Comparison of ENCODE assay signal across 29 cellular contexts in the genomic region with DNA sequence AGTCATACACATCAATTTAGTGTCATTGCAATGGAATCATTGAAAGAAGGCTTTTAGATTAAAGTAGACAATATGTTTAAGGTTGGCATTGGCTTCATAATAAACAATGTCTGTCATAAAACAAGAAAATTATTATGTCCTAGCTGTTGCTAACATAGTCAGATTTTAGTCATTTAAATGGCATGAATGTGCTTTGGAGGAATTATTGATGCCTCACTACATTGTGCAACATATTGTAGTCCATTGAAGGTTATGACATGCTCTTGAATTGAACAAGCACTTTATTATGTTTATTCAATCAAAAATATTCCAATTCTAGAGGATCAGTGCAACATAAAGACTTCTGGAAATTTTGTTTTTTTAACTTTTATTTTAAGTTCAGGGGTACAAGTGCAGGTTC.
DNase-seq lines count a peak whose midpoint lies in the region; ATAC-seq, FAIRE-seq and TF ChIP-seq lines count a peak whose summit lies in the region.
"Had no signal": no experiment of that assay in that cellular context is flagged by ENCODE, and none has a peak within 500 bp of the region (broad histone marks: within the 10 kb centered on the region; RNA-seq: fewer than 3 reads in every experiment).

No MANE protein-coding gene starts in this region.

- no peaks in the 10 kb centered on the region for H3K9me3 Mint-ChIP-seq in MCF 10A (ENCODE audit: unreplicated experiment)

- H3K27ac ChIP-seq in mammary epithelial cell (ENCODE audit: insufficient read depth, low read depth, low read length) (no peak overlapping the region), foreskin keratinocyte (no peak overlapping the region)
- H3K27ac ChIP-seq: 22Rv1; BLaER1 treated with 17β-estradiol and CSF1 and Interleukin-3, amounts not matched to agents 10 nM and 100 nM; KMS-11; PC-9; SJCRH30 had no signal

- BruUV-seq in mammary epithelial cell (replicated peaks; lab: Mats Ljungman, UMichigan): no TSS peak
- BruUV-seq in MCF 10A (replicated peaks; lab: Mats Ljungman, UMichigan): no TSS peak

- intact Hi-C loops in mammary epithelial cell (cut with micrococcal nuclease) (no loop called here), MCF 10A (cut with micrococcal nuclease) (no loop called here)

- peak; percentile 2 for DNase-seq in mammary epithelial cell
- no peak for DNase-seq in MCF 10A (ENCODE audit: unreplicated experiment)
- DNase-seq in bronchial epithelial cell (ENCODE audit: low read depth): peak; percentile 3
- peak; percentile 0 to 21 for DNase-seq in foreskin keratinocyte
- DNase-seq in DMS79 (lab: John Stamatoyannopoulos, UW): no peak
- no peak for DNase-seq in DMS79 treated with DMSO at 0.1 percent for 48 hours (lab: John Stamatoyannopoulos, UW)
- DNase-seq in SW480 (ENCODE audit: low spot score): no peak
- DNase-seq: AML-193; CD4-positive, alpha-beta memory T cell; COR-L47; DMS53; EL; GDM1; NCI-H1092; NCI-H1417 treated with DMSO at 0.1 percent for 48 hours; NCI-H1694 treated with DMSO at 0.1 percent for 48 hours; NCI-H2081; NCI-H2227 treated with DMSO at 0.1 percent for 48 hours; NCI-H526 treated with DMSO at 0.1 percent for 48 hours; PC-9; SJCRH30 had no signal

- H3K27me3 Mint-ChIP-seq in MCF 10A (ENCODE audit: insufficient read depth, unreplicated experiment): peaks cover 19% of the 10 kb centered on the region
- H3K27me3 Mint-ChIP-seq: CD4-positive, alpha-beta memory T cell; IgD-negative memory B cell had no signal

- H3K27me3 ChIP-seq in mammary epithelial cell (ENCODE audit: insufficient read depth, low read length) (no peaks in the 10 kb centered on the region), bronchial epithelial cell (ENCODE audit: control insufficient read depth, insufficient read depth, low read length) (no peaks in the 10 kb centered on the region), foreskin keratinocyte (no peaks in the 10 kb centered on the region)
- H3K27me3 ChIP-seq: SJCRH30 had no signal

- no peak overlapping the region for H3K4me3 Mint-ChIP-seq in MCF 10A (ENCODE audit: unreplicated experiment)
- H3K4me3 Mint-ChIP-seq: CD4-positive, alpha-beta memory T cell; IgD-negative memory B cell had no signal

- no peaks in the 10 kb centered on the region for H3K79me2 ChIP-seq in mammary epithelial cell (ENCODE audit: insufficient read depth, low read length)

- H3K4me1 ChIP-seq in mammary epithelial cell (ENCODE audit: insufficient read depth, low read length) (no peaks in the 10 kb centered on the region), foreskin keratinocyte (no peaks in the 10 kb centered on the region)
- H3K4me1 ChIP-seq: BLaER1 treated with 17β-estradiol and CSF1 and Interleukin-3, amounts not matched to agents 10 nM and 100 nM; SJCRH30 had no signal

- POLR2A ChIA-PET in MCF 10A (lab: Yijun Ruan, JAX): interaction anchor here (0.7 kb wide), 1 partner anchor 482 kb away, joined by 3 read pairs; no protein-coding TSS in a partner anchor

- no peak overlapping the region for H3K27ac Mint-ChIP-seq in MCF 10A (ENCODE audit: low read depth, unreplicated experiment)
- H3K27ac Mint-ChIP-seq: CD4-positive, alpha-beta memory T cell; IgD-negative memory B cell had no signal

- no peaks in the 10 kb centered on the region for H3K9me3 ChIP-seq in mammary epithelial cell (replicated peaks; ENCODE audit: insufficient read depth, low read length)
- H3K9me3 ChIP-seq: BLaER1 treated with 17β-estradiol and CSF1 and Interleukin-3, amounts not matched to agents 10 nM and 100 nM; SJCRH30 had no signal

- no peak overlapping the region for H3K9ac ChIP-seq in mammary epithelial cell (ENCODE audit: insufficient read depth, low read length)
- H3K9ac ChIP-seq: BLaER1 treated with 17β-estradiol and CSF1 and Interleukin-3, amounts not matched to agents 10 nM and 100 nM; KMS-11 had no signal

- H2AFZ ChIP-seq in mammary epithelial cell (ENCODE audit: low read depth, low read length): no peak overlapping the region
- H2AFZ ChIP-seq: PC-9 had no signal

- H3K4me3 ChIP-seq in mammary epithelial cell (replicated peaks in 1 of 3; ENCODE audit: insufficient read depth in 1 of 3, low read depth in 2 of 3, low read length in 3 of 3) (no peak overlapping the region), bronchial epithelial cell (ENCODE audit: low read depth, low read length) (no peak overlapping the region)
- H3K4me3 ChIP-seq: BLaER1 treated with 17β-estradiol and CSF1 and Interleukin-3, amounts not matched to agents 10 nM and 100 nM; PC-9; SJCRH30 had no signal

- no peaks in the 10 kb centered on the region for H3K36me3 ChIP-seq in mammary epithelial cell (ENCODE audit: insufficient read depth, low read length)
- no peaks in the 10 kb centered on the region for H3K36me3 ChIP-seq in bronchial epithelial cell (ENCODE audit: control insufficient read depth, insufficient read depth, low read length)
- H3K36me3 ChIP-seq: BLaER1 treated with 17β-estradiol and CSF1 and Interleukin-3, amounts not matched to agents 10 nM and 100 nM; SJCRH30 had no signal

- no peak for TF ChIP-seq CTCF in mammary epithelial cell (conservative IDR thresholded peaks at IDR 0.05 in 1 of 2, IDR thresholded peaks at IDR 0.05 in 1 of 2; ENCODE audit: extremely low read depth in 1 of 2, insufficient read depth in 1 of 2, low read depth in 1 of 2, low read length in 2 of 2)
- no peak for TF ChIP-seq CTCF in MCF 10A (IDR thresholded peaks at IDR 0.05; ENCODE audit: unreplicated experiment)
- no peak for TF ChIP-seq CTCF in bronchial epithelial cell (IDR thresholded peaks at IDR 0.05; ENCODE audit: insufficient read depth, low read length, severe bottlenecking)
- no peak for TF ChIP-seq CTCF in foreskin keratinocyte (conservative IDR thresholded peaks at IDR 0.05)

- no peak for ATAC-seq in foreskin keratinocyte
- ATAC-seq: Right ventricle myocardium inferior, SK-N-SH treated with all-trans-retinoic acid at 6 μM for 48 hours had no signal

- FAIRE-seq in bronchial epithelial cell (lab: Jason Lieb, UNC): no peak
- FAIRE-seq: GM12892, H54 had no signal

- H3K4me2 ChIP-seq in mammary epithelial cell (ENCODE audit: insufficient read depth, low read depth, low read length): no peak overlapping the region
- H3K4me2 ChIP-seq: BLaER1 treated with 17β-estradiol and CSF1 and Interleukin-3, amounts not matched to agents 10 nM and 100 nM; KMS-11; PC-9 had no signal

- in situ Hi-C loops in mammary epithelial cell (cut with MboI; ENCODE audit: low sequenced_read_pairs in 2 of 2): no loop called here

- dilution Hi-C loops in mammary epithelial cell (cut with HindIII; ENCODE audit: low sequenced_read_pairs): no loop called here

- no peaks in the 10 kb centered on the region for H3K4me1 Mint-ChIP-seq in MCF 10A (ENCODE audit: insufficient read depth, unreplicated experiment)
- H3K4me1 Mint-ChIP-seq: CD4-positive, alpha-beta memory T cell; IgD-negative memory B cell had no signal

- H4K20me1 ChIP-seq in mammary epithelial cell (ENCODE audit: insufficient read depth, low read length): no peaks in the 10 kb centered on the region
- H4K20me1 ChIP-seq: BLaER1 treated with 17β-estradiol and CSF1 and Interleukin-3, amounts not matched to agents 10 nM and 100 nM had no signal

- CTCF ChIA-PET in mammary epithelial cell (lab: Charles Lee; ENCODE audit: low non-redundant PET): no interaction called here
- CTCF ChIA-PET in MCF 10A (lab: Yijun Ruan, JAX): no interaction called here

- H3K36me3 Mint-ChIP-seq in MCF 10A (ENCODE audit: insufficient read depth, unreplicated experiment): no peaks in the 10 kb centered on the region
- H3K36me3 Mint-ChIP-seq: CD4-positive, alpha-beta memory T cell; IgD-negative memory B cell had no signal

Comparison
In these comparisons a context has a peak if more than half of its experiments do, and no peak if none do; other contexts are left out.
1. DNase-seq: peak in mammary epithelial cell (single experiment), bronchial epithelial cell (single experiment) and foreskin keratinocyte (2 of 2); none in MCF 10A (single experiment), DMS79 (single experiment), DMS79 treated with DMSO at 0.1 percent for 48 hours (single experiment) and SW480 (single experiment).